ENCODE assay signal across 17 cellular contexts in genomic region chr2:136060401-136060940, GRCh38. TPM values are rescaled to one million over a fixed set of nuclear protein-coding genes. Genes with fewer than 3 reads are reported as not detected.
DNase-seq lines count a peak whose midpoint lies in the region; FAIRE-seq and TF ChIP-seq lines count a peak whose summit lies in the region.
"Had no signal": no experiment of that assay in that cellular context is flagged by ENCODE, and none has a peak within 500 bp of the region (broad histone marks: within the 10 kb centered on the region; RNA-seq: fewer than 3 reads in every experiment).

No MANE protein-coding gene starts in this region.

- no peaks in the 10 kb centered on the region for H3K36me3 ChIP-seq in Karpas-422 (ENCODE audit: insufficient read depth, low read length)
- H3K36me3 ChIP-seq: BE2C, Peyer's patch had no signal

- H4K20me1 ChIP-seq in Karpas-422 (ENCODE audit: insufficient read depth, low read depth, low read length): no peaks in the 10 kb centered on the region

- H3K9ac ChIP-seq in Karpas-422 (ENCODE audit: low read length): no peak overlapping the region

- no peak overlapping the region for H3K4me3 ChIP-seq in Karpas-422 (ENCODE audit: low read length)
- H3K4me3 ChIP-seq: Peyer's patch had no signal

- H3K9me2 ChIP-seq in Karpas-422 (replicated peaks; ENCODE audit: insufficient read depth, low read length): no peaks in the 10 kb centered on the region

- H3K4me2 ChIP-seq in Karpas-422 (ENCODE audit: low read depth, low read length, poor library complexity, severe bottlenecking): no peak overlapping the region

- DNase-seq in GM18507 (ENCODE audit: extremely low spot score, insufficient read length, low read depth) (no peak), NCI-H526 (lab: John Stamatoyannopoulos, UW) (peak; percentile 59 to 68), astrocyte of the hippocampus (ENCODE audit: low read depth, low spot score) (peak; percentile 45), SW 1271 (lab: John Stamatoyannopoulos, UW) (no peak), GM20000 (ENCODE audit: low spot score) (no peak), Karpas-422 (no peak), D341Med (ENCODE audit: low spot score) (no peak)
- DNase-seq: BE2C; CD8-positive, alpha-beta memory T cell; GOT3; Kasumi-1; NCI-H1417 treated with DMSO at 0.1 percent for 48 hours; NCI-H2081; NCI-H82; Peyer's patch; Right ventricle myocardium superior; T-helper 2 cell had no signal

- no peaks in the 10 kb centered on the region for H3K27me3 ChIP-seq in Karpas-422 (ENCODE audit: low read length)
- H3K27me3 ChIP-seq: BE2C, Peyer's patch had no signal

- no peaks in the 10 kb centered on the region for H3K9me3 ChIP-seq in Karpas-422 (ENCODE audit: low read length)
- H3K9me3 ChIP-seq: BE2C, Peyer's patch had no signal

- H3K4me1 ChIP-seq in Karpas-422 (ENCODE audit: low read length): peaks cover 21% of the 10 kb centered on the region
- H3K4me1 ChIP-seq: BE2C had no signal

- H3K27ac ChIP-seq in Karpas-422 (ENCODE audit: low read length): no peak overlapping the region
- H3K27ac ChIP-seq: Peyer's patch had no signal

- H2AFZ ChIP-seq in Karpas-422 (ENCODE audit: low read length): no peak overlapping the region

- FAIRE-seq in GM18507 (lab: Jason Lieb, UNC): peak; percentile 56

- H3K79me2 ChIP-seq in Karpas-422 (ENCODE audit: low read length): no peaks in the 10 kb centered on the region

- no peak for TF ChIP-seq CTCF in GM20000 (IDR thresholded peaks at IDR 0.05; ENCODE audit: extremely low read depth, missing control alignments)

RNA-seq across cellular contexts. Expression of gene CXCR4, which starts 57.5 kb away (rescaled TPM):
- total RNA-seq in Karpas-422 (2014; rRNA removed; shearing (Covaris generic); ENCODE audit: low replicate concordance): 0.97 and 2.1 TPM in 2 replicates

Comparison
In these comparisons a context has a peak if more than half of its experiments do, and no peak if none do; other contexts are left out.
1. DNase-seq: peak in NCI-H526 (2 of 2) and astrocyte of the hippocampus (single experiment); none in GM18507 (single experiment), SW 1271 (0 of 2), GM20000 (single experiment), Karpas-422 (single experiment) and D341Med (single experiment).